ENCODE assay signal across 8 cellular contexts in the genomic region with DNA sequence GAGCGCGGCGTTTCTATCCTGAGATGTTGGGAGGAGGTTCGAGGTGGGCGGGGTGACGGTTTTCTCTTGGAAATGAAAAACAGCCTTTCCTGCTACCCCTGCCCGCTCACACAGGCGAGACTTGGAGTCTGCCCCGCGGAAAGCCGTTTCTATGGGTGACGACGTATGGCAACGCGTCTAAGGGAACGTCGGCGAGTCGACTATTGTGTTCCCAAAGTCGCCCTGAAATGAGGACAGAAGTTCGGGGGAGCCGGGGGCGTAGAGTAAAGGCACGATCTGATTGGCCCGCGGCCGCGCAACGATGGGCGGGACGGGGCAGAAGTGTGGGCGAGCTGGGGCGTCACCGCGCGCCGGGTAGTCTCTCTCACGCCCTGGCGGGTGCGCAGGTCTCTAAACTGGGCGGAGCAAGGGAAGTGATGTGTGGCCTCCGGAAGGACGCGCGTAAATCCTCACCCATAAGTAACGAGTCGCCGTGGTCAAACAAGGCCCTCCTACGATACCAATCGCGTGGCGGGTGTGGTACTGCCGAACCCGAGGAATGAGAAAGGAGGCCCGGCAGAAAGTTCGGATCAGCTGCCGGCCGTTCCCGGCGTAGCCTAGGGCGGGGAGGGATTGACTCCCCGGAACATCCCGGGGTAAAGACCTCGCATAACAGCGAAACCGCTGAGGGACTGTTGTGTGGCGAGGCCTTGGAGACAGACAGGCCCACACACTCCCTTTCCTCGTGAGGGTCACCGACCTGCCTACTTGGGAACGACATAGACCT.
DNase-seq lines count a peak whose midpoint lies in the region; ATAC-seq and TF ChIP-seq lines count a peak whose summit lies in the region.

No MANE protein-coding gene starts in this region.

- peak; percentile 95 to 98 (median 96) for DNase-seq in CD4-positive, alpha-beta memory T cell
- DNase-seq in HK-2 (ENCODE audit: unreplicated experiment): peak; percentile 98
- peak; percentile 97 for DNase-seq in NCI-H82 treated with DMSO at 0.1 percent for 48 hours (lab: John Stamatoyannopoulos, UW; ENCODE audit: unreplicated experiment)
- peak; percentile 98 for DNase-seq in activated CD4-positive, alpha-beta memory T cell treated with anti-CD3 and anti-CD28 coated beads, Interleukin-2, amount 10 ng/mL, durations not matched to agents 7 days and 5 days
- peak; percentile 98 to 100 for DNase-seq in lower leg skin (ENCODE audit: low spot score in 2 of 2)
- DNase-seq in stimulated activated CD4-positive, alpha-beta T cell treated with anti-CD3 and anti-CD28 coated beads, Interleukin-4, amount 100 ng/mL, for 4 hours: peak; percentile 92 to 97

- H3K27me3 Mint-ChIP-seq in CD4-positive, alpha-beta memory T cell: peaks cover 0 to 2% of the 10 kb centered on the region in 2 donors
- no peaks in the 10 kb centered on the region for H3K27me3 Mint-ChIP-seq in activated CD4-positive, alpha-beta memory T cell treated with anti-CD3 and anti-CD28 coated beads, Interleukin-2, amount 10 ng/mL, durations not matched to agents 7 days and 5 days

- H3K36me3 ChIP-seq in CD4-positive, alpha-beta memory T cell (ENCODE audit: insufficient read depth, low read length): no peaks in the 10 kb centered on the region
- no peaks in the 10 kb centered on the region for H3K36me3 ChIP-seq in duodenal mucosa (ENCODE audit: control insufficient read depth in 1 of 2, insufficient read depth in 2 of 2, low read length in 2 of 2)

- no peaks in the 10 kb centered on the region for H3K9me3 ChIP-seq in CD4-positive, alpha-beta memory T cell (ENCODE audit: control insufficient read depth in 1 of 2, low read length in 2 of 2)
- H3K9me3 ChIP-seq in duodenal mucosa (ENCODE audit: control insufficient read depth in 1 of 2, low read length in 2 of 2): no peaks in the 10 kb centered on the region

- peak overlapping the region; percentile 95 to 99 (median 99) for H3K27ac Mint-ChIP-seq in CD4-positive, alpha-beta memory T cell
- peak overlapping the region; percentile 94 for H3K27ac Mint-ChIP-seq in activated CD4-positive, alpha-beta memory T cell treated with anti-CD3 and anti-CD28 coated beads, Interleukin-2, amount 10 ng/mL, durations not matched to agents 7 days and 5 days

- H3K27me3 ChIP-seq in CD4-positive, alpha-beta memory T cell (ENCODE audit: insufficient read depth, low read length): no peaks in the 10 kb centered on the region
- no peaks in the 10 kb centered on the region for H3K27me3 ChIP-seq in duodenal mucosa (ENCODE audit: control insufficient read depth in 1 of 2, insufficient read depth in 2 of 2, low read length in 2 of 2)

- peaks cover 8 to 22% (median 15%) of the 10 kb centered on the region in 4 donors for H3K4me1 Mint-ChIP-seq in CD4-positive, alpha-beta memory T cell
- peaks cover 30% of the 10 kb centered on the region for H3K4me1 Mint-ChIP-seq in activated CD4-positive, alpha-beta memory T cell treated with anti-CD3 and anti-CD28 coated beads, Interleukin-2, amount 10 ng/mL, durations not matched to agents 7 days and 5 days

- H3K9me3 Mint-ChIP-seq in CD4-positive, alpha-beta memory T cell: peaks cover 0 to 15% (median 6%) of the 10 kb centered on the region in 8 donors
- H3K9me3 Mint-ChIP-seq in activated CD4-positive, alpha-beta memory T cell treated with anti-CD3 and anti-CD28 coated beads, Interleukin-2, amount 10 ng/mL, durations not matched to agents 7 days and 5 days: no peaks in the 10 kb centered on the region

- peak overlapping the region; percentile 94 for H3K27ac ChIP-seq in CD4-positive, alpha-beta memory T cell (ENCODE audit: low read depth, low read length)
- H3K27ac ChIP-seq in duodenal mucosa (ENCODE audit: low read depth, low read length): peak overlapping the region; percentile 92

- POLR2A ChIA-PET in CD4-positive, alpha-beta memory T cell (lab: Charles Lee; ENCODE audit: partially characterized antibody): interaction anchor here (0.6 to 2.1 kb wide), 8 partner anchors 10 to 587 kb away, joined by 3 to 15 read pairs (median 3); partner anchors contain the start of gene XPO1
- POLR2A ChIA-PET in activated CD4-positive, alpha-beta memory T cell treated with anti-CD3 and anti-CD28 coated beads, Interleukin-2, amount 10 ng/mL, durations not matched to agents 7 days and 5 days (lab: Charles Lee): interaction anchor here (0.9 to 3.0 kb wide), 6 partner anchors 9 to 1824 kb away, joined by 3 to 22 read pairs (median 4); partner anchors contain the start of genes FAM161A, WDPCP and XPO1

- H3K4me1 ChIP-seq in CD4-positive, alpha-beta memory T cell (ENCODE audit: insufficient read depth, low read length): peaks cover 15% of the 10 kb centered on the region
- no peaks in the 10 kb centered on the region for H3K4me1 ChIP-seq in duodenal mucosa (ENCODE audit: control insufficient read depth in 1 of 2, insufficient read depth in 2 of 2, low read length in 2 of 2)

- peaks cover 0 to 12% of the 10 kb centered on the region in 2 donors for H3K36me3 Mint-ChIP-seq in CD4-positive, alpha-beta memory T cell
- H3K36me3 Mint-ChIP-seq in activated CD4-positive, alpha-beta memory T cell treated with anti-CD3 and anti-CD28 coated beads, Interleukin-2, amount 10 ng/mL, durations not matched to agents 7 days and 5 days (ENCODE audit: low read depth): peaks cover 6% of the 10 kb centered on the region

- H3K4me3 Mint-ChIP-seq in CD4-positive, alpha-beta memory T cell: peak overlapping the region; percentile 93 to 98 (median 96)
- peak overlapping the region; percentile 91 for H3K4me3 Mint-ChIP-seq in activated CD4-positive, alpha-beta memory T cell treated with anti-CD3 and anti-CD28 coated beads, Interleukin-2, amount 10 ng/mL, durations not matched to agents 7 days and 5 days

- peak overlapping the region; percentile 92 to 95 for H3K9ac ChIP-seq in duodenal mucosa (ENCODE audit: low read depth in 1 of 2, low read length in 2 of 2)

- intact Hi-C loops in CD4-positive, alpha-beta memory T cell (cut with micrococcal nuclease): loop anchor here (1.0 to 5.0 kb wide), 7 partner anchors 70 to 587 kb away; partner anchors contain the start of genes B3GNT2, CCT4, FAM161A and USP34
- intact Hi-C loops in lower leg skin (cut with DNase I; ENCODE audit: low total_unique reads): no loop called here

- ATAC-seq in GM19455 (IDR thresholded peaks at IDR 0.05; ENCODE audit: unreplicated experiment): peak; percentile 97

- 0 to 3% methylated on average over 47 to 60 of the region's 70 CpGs for WGBS in lower leg skin, 2 donors

- peak overlapping the region; percentile 78 to 83 for H3K4me3 ChIP-seq in CD4-positive, alpha-beta memory T cell (ENCODE audit: low read length in 2 of 2)
- peak overlapping the region; percentile 76 to 92 for H3K4me3 ChIP-seq in duodenal mucosa (ENCODE audit: low read depth in 1 of 2, low read length in 2 of 2)
- peak overlapping the region; percentile 59 for H3K4me3 ChIP-seq in lower leg skin (ENCODE audit: low read depth, poor library complexity, severe bottlenecking)

- TF ChIP-seq POLR2A in lower leg skin (IDR thresholded peaks at IDR 0.05): peak in 1 of 2 donors; percentile 45

- CTCF ChIA-PET in CD4-positive, alpha-beta memory T cell (lab: Charles Lee; ENCODE audit: partially characterized antibody): interaction anchor here (0.7 to 1.3 kb wide), 3 partner anchors 29 to 645 kb away, joined by 3 to 4 read pairs (median 3); no protein-coding TSS in a partner anchor
- CTCF ChIA-PET in activated CD4-positive, alpha-beta memory T cell treated with anti-CD3 and anti-CD28 coated beads, Interleukin-2, amount 10 ng/mL, durations not matched to agents 7 days and 5 days (lab: Charles Lee): no interaction called here

- TF ChIP-seq CTCF in lower leg skin (IDR thresholded peaks at IDR 0.05): peak in 1 of 3 donors; percentile 1

Comparison
In these comparisons a context has a peak if more than half of its experiments do, and no peak if none do; other contexts are left out.
1. Peak in every context shown above with its lines: DNase-seq, ATAC-seq, H3K4me3 ChIP-seq and H3K27ac ChIP-seq.